8 cellular contexts compared by ENCODE assay signal in the genomic region with DNA sequence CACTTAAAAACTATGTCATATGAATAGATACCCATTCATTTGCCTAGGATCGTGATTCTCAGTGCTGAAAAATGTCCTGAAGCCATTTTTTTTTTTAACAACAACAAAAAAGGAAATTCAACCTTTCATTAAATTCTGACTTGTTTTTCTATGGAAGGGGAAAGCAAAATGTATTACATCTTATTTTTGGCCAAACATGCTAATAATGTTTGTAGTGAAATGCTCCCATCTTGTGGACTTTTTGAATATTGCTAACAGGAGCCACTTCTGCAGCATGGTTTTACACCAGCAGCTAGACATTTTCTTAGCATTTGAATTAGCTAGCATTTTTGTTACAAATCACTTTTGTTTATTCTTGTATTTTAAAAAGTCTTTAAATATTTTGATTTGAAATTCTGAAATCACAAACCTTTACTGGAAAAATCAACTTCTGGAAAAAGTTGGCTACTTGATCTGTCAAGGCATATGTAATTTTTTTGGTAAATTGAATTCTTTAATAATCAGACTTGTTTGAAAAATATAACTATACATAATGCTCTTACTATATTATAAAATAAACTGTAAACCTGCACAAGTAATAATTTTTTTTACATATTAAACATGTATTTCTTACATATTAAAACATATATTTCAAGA.
A peak's percentile ranks its signal among the peaks of the same experiment; 100 is the strongest.
DNase-seq lines count a peak whose midpoint lies in the region; ATAC-seq, FAIRE-seq and TF ChIP-seq lines count a peak whose summit lies in the region.

No MANE protein-coding gene starts in this region.

- intact Hi-C loops in stomach (cut with DNase I; ENCODE audit: low total_unique reads): no loop called here

- peak; percentile 48 for TF ChIP-seq CTCF in D721Med (IDR thresholded peaks at IDR 0.05; ENCODE audit: insufficient read depth, missing control alignments)
- TF ChIP-seq CTCF in foreskin fibroblast (IDR thresholded peaks at IDR 0.05; ENCODE audit: low read depth, low read length): peak; percentile 49
- TF ChIP-seq CTCF in stomach (IDR thresholded peaks at IDR 0.05): peak in 4 of 7 experiments; percentile 16 to 35 (median 26)

- H3K9me3 ChIP-seq in stomach: peaks cover 0 to 5% (median under 1%) of the 10 kb centered on the region in 4 donors

- TF ChIP-seq EP300 in stomach (IDR thresholded peaks at IDR 0.05): no peak

- ATAC-seq in GM21576 (IDR thresholded peaks at IDR 0.05; ENCODE audit: unreplicated experiment): no peak

- no peak for TF ChIP-seq POLR2A in stomach (IDR thresholded peaks at IDR 0.05)

- H3K27me3 ChIP-seq in stomach: no peaks in the 10 kb centered on the region

- H3K4me3 ChIP-seq in foreskin fibroblast (ENCODE audit: low read depth in 1 of 2, low read length in 2 of 2) (no peak overlapping the region), stomach (no peak overlapping the region)

- no peak for FAIRE-seq in D721Med (lab: Jason Lieb, UNC)

- peaks cover 7 to 39% (median 38%) of the 10 kb centered on the region in 4 donors for H3K36me3 ChIP-seq in stomach

- DNase-seq in D721Med (ENCODE audit: insufficient read length, low spot score) (no peak), HuH-7.5 (ENCODE audit: low spot score) (peak; percentile 20), SHP77 (lab: John Stamatoyannopoulos, UW) (peak; percentile 7 to 20), foreskin fibroblast (peak; percentile 10 to 53), stomach (no peak), OCI-M2 (lab: John Stamatoyannopoulos, UW; ENCODE audit: unreplicated experiment) (no peak)
- DNase-seq in activated CD4-positive, alpha-beta T cell treated with anti-CD3 and anti-CD28 coated beads for 48 hours: no peak

- 86 to 92% (median 89%) methylated on average over 1 of the region's 1 CpG for WGBS in stomach, 5 donors

- H3K27ac ChIP-seq in stomach: no peak overlapping the region

- no peaks in the 10 kb centered on the region for H3K4me1 ChIP-seq in stomach

Comparison
In these comparisons a context has a peak if more than half of its experiments do, and no peak if none do; other contexts are left out.
1. DNase-seq: peak in HuH-7.5 (single experiment), SHP77 (2 of 2) and foreskin fibroblast (2 of 2); none in D721Med (single experiment), stomach (single experiment), OCI-M2 (single experiment) and activated CD4-positive, alpha-beta T cell treated with anti-CD3 and anti-CD28 coated beads for 48 hours (single experiment).
2. Peak in every context shown above with its lines, with median percentiles within 50 percentile points of each other: CTCF ChIP-seq.